ENCODE assay signal across 38 cellular contexts in genomic region chr1:33529957-33530356, GRCh38.
"Had no signal": no experiment of that assay in that cellular context is flagged by ENCODE, and none has a peak within 500 bp of the region (broad histone marks: within the 10 kb centered on the region; RNA-seq: fewer than 3 reads in every experiment).

No MANE protein-coding gene starts in this region.

- FAIRE-seq: bronchial epithelial cell had no signal

- H3K4me3 Mint-ChIP-seq: activated naive CD4-positive, alpha-beta T cell treated with anti-CD3 and anti-CD28 coated beads for 36 hours; activated naive CD4-positive, alpha-beta T cell treated with anti-CD3 and anti-CD28 coated beads, Interleukin-2, amount 10 ng/mL, durations not matched to agents 7 days and 5 days; activated naive CD4-positive, alpha-beta T cell treated with anti-CD3 and anti-CD28 coated beads, Interleukin-2, amount 50 U/mL, for 24 hours; activated naive CD8-positive, alpha-beta T cell; activated naive CD8-positive, alpha-beta T cell treated with anti-CD3 and anti-CD28 coated beads for 36 hours; activated naive CD8-positive, alpha-beta T cell treated with anti-CD3 and anti-CD28 coated beads, Interleukin-2, amount 10 ng/mL, durations not matched to agents 7 days and 5 days; activated naive CD8-positive, alpha-beta T cell treated with anti-CD3 and anti-CD28 coated beads, Interleukin-2, amount 50 U/mL, for 24 hours; activated T-cell treated with anti-CD3 and anti-CD28 coated beads, Interleukin-2, amount 50 U/mL, for 24 hours; activated T-cell treated with anti-CD3 and anti-CD28 coated beads, Interleukin-2, amount 50 U/mL, for 4 hours; activated T-cell treated with anti-CD3 and anti-CD28 coated beads, Interleukin-2, amount 50 U/mL, for 72 hours; activated T-helper 1 cell treated with anti-CD3 and anti-CD28 coated beads, Interleukin-12 subunit alpha, Interleukin-12 subunit beta, Interleukin-2, Interleukin-4 antibody, amounts not matched to agents 30 ng/mL and 10 ng/mL and 1 ng/mL, durations not matched to agents 14 hours and 24 hours and 36 hours; activated T-helper 17 cell treated with anti-CD3 and anti-CD28 coated beads, Interleukin-2, amount 50 U/mL, for 72 hours; brain; central memory CD8-positive, alpha-beta T cell had no signal

- H3K9me3 Mint-ChIP-seq: activated naive CD4-positive, alpha-beta T cell treated with anti-CD3 and anti-CD28 coated beads for 36 hours; activated naive CD4-positive, alpha-beta T cell treated with anti-CD3 and anti-CD28 coated beads, Interleukin-2, amount 10 ng/mL, durations not matched to agents 7 days and 5 days; activated naive CD4-positive, alpha-beta T cell treated with anti-CD3 and anti-CD28 coated beads, Interleukin-2, amount 50 U/mL, for 24 hours; activated naive CD4-positive, alpha-beta T cell treated with anti-CD3 and anti-CD28 coated beads, Interleukin-2, amount 50 U/mL, for 72 hours; activated naive CD8-positive, alpha-beta T cell treated with anti-CD3 and anti-CD28 coated beads, Interleukin-2, amount 10 ng/mL, durations not matched to agents 7 days and 5 days; activated naive CD8-positive, alpha-beta T cell treated with anti-CD3 and anti-CD28 coated beads, Interleukin-2, amount 50 U/mL, for 24 hours; activated T-cell treated with anti-CD3 and anti-CD28 coated beads, Interleukin-2, amount 50 U/mL, for 24 hours; activated T-cell treated with anti-CD3 and anti-CD28 coated beads, Interleukin-2, amount 50 U/mL, for 4 hours; activated T-cell treated with anti-CD3 and anti-CD28 coated beads, Interleukin-2, amount 50 U/mL, for 72 hours; activated T-helper 1 cell treated with anti-CD3 and anti-CD28 coated beads, Interleukin-12 subunit alpha, Interleukin-12 subunit beta, Interleukin-2, Interleukin-4 antibody, amounts not matched to agents 30 ng/mL and 10 ng/mL and 1 ng/mL, durations not matched to agents 14 hours and 24 hours and 36 hours; activated T-helper 17 cell treated with anti-CD3 and anti-CD28 coated beads, Interleukin-2, amount 50 U/mL, for 72 hours; activated T-helper 2 cell treated with anti-CD3 and anti-CD28 coated beads, Interferon-gamma antibody, Interleukin-2, Interleukin-4, amounts not matched to agents 10 μg/mL and 5 μg/mL and 100 μg/mL, durations not matched to agents 14 hours and 24 hours and 36 hours; central memory CD8-positive, alpha-beta T cell had no signal

- H3K36me3 ChIP-seq: adrenal gland, ascending aorta, brain microvascular endothelial cell, breast epithelium, cardiac muscle cell had no signal

- H3K4me1 ChIP-seq: adrenal gland, ascending aorta, body of pancreas, breast epithelium had no signal

- H3K27me3 Mint-ChIP-seq: brain had no signal

- H3K4me1 Mint-ChIP-seq: activated naive CD4-positive, alpha-beta T cell treated with anti-CD3 and anti-CD28 coated beads, Interleukin-2, amount 10 ng/mL, durations not matched to agents 7 days and 5 days; activated naive CD4-positive, alpha-beta T cell treated with anti-CD3 and anti-CD28 coated beads, Interleukin-2, amount 50 U/mL, for 24 hours; activated naive CD8-positive, alpha-beta T cell treated with anti-CD3 and anti-CD28 coated beads for 36 hours; activated naive CD8-positive, alpha-beta T cell treated with anti-CD3 and anti-CD28 coated beads, Interleukin-2, amount 10 ng/mL, durations not matched to agents 7 days and 5 days; activated naive CD8-positive, alpha-beta T cell treated with anti-CD3 and anti-CD28 coated beads, Interleukin-2, amount 50 U/mL, for 24 hours; activated T-helper 17 cell treated with anti-CD3 and anti-CD28 coated beads, Interleukin-2, amount 50 U/mL, for 72 hours; brain; central memory CD8-positive, alpha-beta T cell had no signal

- H3K27ac Mint-ChIP-seq: activated naive CD4-positive, alpha-beta T cell treated with anti-CD3 and anti-CD28 coated beads for 36 hours; activated naive CD4-positive, alpha-beta T cell treated with anti-CD3 and anti-CD28 coated beads, Interleukin-2, amount 10 ng/mL, durations not matched to agents 7 days and 5 days; activated naive CD4-positive, alpha-beta T cell treated with anti-CD3 and anti-CD28 coated beads, Interleukin-2, amount 50 U/mL, for 24 hours; activated naive CD4-positive, alpha-beta T cell treated with anti-CD3 and anti-CD28 coated beads, Interleukin-2, amount 50 U/mL, for 72 hours; activated naive CD8-positive, alpha-beta T cell; activated naive CD8-positive, alpha-beta T cell treated with anti-CD3 and anti-CD28 coated beads for 36 hours; activated naive CD8-positive, alpha-beta T cell treated with anti-CD3 and anti-CD28 coated beads, Interleukin-2, amount 10 ng/mL, durations not matched to agents 7 days and 5 days; activated naive CD8-positive, alpha-beta T cell treated with anti-CD3 and anti-CD28 coated beads, Interleukin-2, amount 50 U/mL, for 24 hours; activated T-cell treated with anti-CD3 and anti-CD28 coated beads, Interleukin-2, amount 50 U/mL, for 24 hours; activated T-cell treated with anti-CD3 and anti-CD28 coated beads, Interleukin-2, amount 50 U/mL, for 72 hours; activated T-helper 1 cell treated with anti-CD3 and anti-CD28 coated beads, Interleukin-12 subunit alpha, Interleukin-12 subunit beta, Interleukin-2, Interleukin-4 antibody, amounts not matched to agents 30 ng/mL and 10 ng/mL and 1 ng/mL, durations not matched to agents 14 hours and 24 hours and 36 hours; activated T-helper 17 cell treated with anti-CD3 and anti-CD28 coated beads, Interleukin-2, amount 50 U/mL, for 72 hours; activated T-helper 2 cell treated with anti-CD3 and anti-CD28 coated beads, Interferon-gamma antibody, Interleukin-2, Interleukin-4, amounts not matched to agents 10 μg/mL and 5 μg/mL and 100 μg/mL, durations not matched to agents 14 hours and 24 hours and 36 hours; brain had no signal

- H3K27ac ChIP-seq: adrenal gland, ascending aorta, body of pancreas, brain microvascular endothelial cell, breast epithelium, cardiac muscle cell had no signal

- H3K27me3 ChIP-seq: adrenal gland, ascending aorta, body of pancreas, brain microvascular endothelial cell, breast epithelium, cardiac muscle cell had no signal

- H3K9me3 ChIP-seq: adrenal gland, ascending aorta, body of pancreas, breast epithelium had no signal

- H3K4me3 ChIP-seq: adrenal gland, ascending aorta, body of pancreas, breast epithelium, cardiac muscle cell had no signal

- H3K36me3 Mint-ChIP-seq: activated naive CD4-positive, alpha-beta T cell treated with anti-CD3 and anti-CD28 coated beads, Interleukin-2, amount 10 ng/mL, durations not matched to agents 7 days and 5 days; activated naive CD4-positive, alpha-beta T cell treated with anti-CD3 and anti-CD28 coated beads, Interleukin-2, amount 50 U/mL, for 24 hours; activated naive CD4-positive, alpha-beta T cell treated with anti-CD3 and anti-CD28 coated beads, Interleukin-2, amount 50 U/mL, for 72 hours; activated naive CD8-positive, alpha-beta T cell; activated naive CD8-positive, alpha-beta T cell treated with anti-CD3 and anti-CD28 coated beads for 36 hours; activated naive CD8-positive, alpha-beta T cell treated with anti-CD3 and anti-CD28 coated beads, Interleukin-2, amount 10 ng/mL, durations not matched to agents 7 days and 5 days had no signal

- DNase-seq: activated effector memory CD4-positive, alpha-beta T cell treated with anti-CD3 and anti-CD28 coated beads, Interleukin-2, amount 50 U/mL, for 16 hours; activated effector memory CD4-positive, alpha-beta T cell treated with Interleukin-2 at 50 U/mL for 16 hours; activated gamma-delta T cell; activated gamma-delta T cell treated with Interleukin-2 at 50 U/mL for 16 hours; activated naive CD4-positive, alpha-beta T cell; activated naive CD4-positive, alpha-beta T cell treated with anti-CD3 and anti-CD28 coated beads for 36 hours; activated naive CD4-positive, alpha-beta T cell treated with anti-CD3 and anti-CD28 coated beads, Interleukin-2, amount 10 ng/mL, durations not matched to agents 7 days and 5 days; activated naive CD4-positive, alpha-beta T cell treated with anti-CD3 and anti-CD28 coated beads, Interleukin-2, amount 50 U/mL, for 16 hours; activated naive CD4-positive, alpha-beta T cell treated with Interleukin-2 at 50 U/mL for 16 hours; activated naive CD8-positive, alpha-beta T cell treated with anti-CD3 and anti-CD28 coated beads for 36 hours; activated naive CD8-positive, alpha-beta T cell treated with anti-CD3 and anti-CD28 coated beads, Interleukin-2, amount 10 ng/mL, durations not matched to agents 7 days and 5 days; activated naive CD8-positive, alpha-beta T cell treated with anti-CD3 and anti-CD28 coated beads, Interleukin-2, amount 50 U/mL, for 24 hours; activated T-cell treated with anti-CD3 and anti-CD28 coated beads, Interleukin-2, amount 50 U/mL, for 24 hours; activated T-cell treated with anti-CD3 and anti-CD28 coated beads, Interleukin-2, amount 50 U/mL, for 4 hours; activated T-cell treated with anti-CD3 and anti-CD28 coated beads, Interleukin-2, amount 50 U/mL, for 48 hours; activated T-cell treated with anti-CD3 and anti-CD28 coated beads, Interleukin-2, amount 50 U/mL, for 72 hours; adrenal gland; amniotic stem cell; amygdala; anterior cingulate cortex; aorta; body of pancreas; brain microvascular endothelial cell; caudate nucleus; central memory CD4-positive, alpha-beta T cell; cerebellar nuclear complex had no signal
